ENCODE assay signal across 27 cellular contexts in the genomic region with DNA sequence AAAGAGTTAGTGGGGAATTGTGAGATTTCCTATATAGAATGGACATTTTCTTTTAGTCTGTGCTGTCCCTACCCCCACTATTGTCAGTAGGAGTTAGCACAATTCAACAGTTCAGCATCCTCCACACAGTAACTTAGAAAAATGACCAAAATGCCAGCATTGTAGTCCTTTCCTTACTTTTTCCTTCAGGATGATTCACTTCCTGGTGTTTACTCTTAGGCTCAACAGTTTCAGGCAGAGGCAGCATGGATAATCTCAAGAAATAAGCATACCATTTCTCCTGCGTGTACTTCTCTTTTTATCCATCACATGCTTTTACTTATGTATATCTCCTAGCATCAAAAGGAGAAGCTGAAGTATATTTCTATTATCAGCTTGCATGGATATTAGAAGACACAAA.
A peak's percentile ranks its signal among the peaks of the same experiment; 100 is the strongest.
DNase-seq lines count a peak whose midpoint lies in the region; FAIRE-seq and TF ChIP-seq lines count a peak whose summit lies in the region.
"Had no signal": no experiment of that assay in that cellular context is flagged by ENCODE, and none has a peak within 500 bp of the region (broad histone marks: within the 10 kb centered on the region; RNA-seq: fewer than 3 reads in every experiment).

No MANE protein-coding gene starts in this region.

- no peak overlapping the region for H3K23ac ChIP-seq in mesenchymal stem cell (ENCODE audit: low read length in 2 of 2)

- H3K36me3 ChIP-seq in endothelial cell of umbilical vein (ENCODE audit: control insufficient read depth in 2 of 2, extremely low read depth in 1 of 2, insufficient read depth in 2 of 2, low read length in 2 of 2) (no peaks in the 10 kb centered on the region), mesenchymal stem cell (ENCODE audit: control insufficient read depth in 1 of 2, insufficient read depth in 2 of 2, low read depth in 1 of 2, low read length in 2 of 2) (no peaks in the 10 kb centered on the region)
- no peaks in the 10 kb centered on the region for H3K36me3 ChIP-seq in effector memory CD4-positive, alpha-beta T cell (ENCODE audit: control insufficient read depth, insufficient read depth, low read length)
- H3K36me3 ChIP-seq: adrenal gland, BLaER1, esophagus squamous epithelium, right atrium auricular region, upper lobe of right lung had no signal

- CTCF ChIA-PET in endothelial cell of umbilical vein (lab: Charles Lee), result interaction anchor here (1.0 to 2.1 kb wide), 4 partner anchors 12 to 173 kb away, joined by 3 to 8 read pairs (median 4); no protein-coding TSS in a partner anchor

- no TSS peak for BruUV-seq in endothelial cell of umbilical vein (replicated peaks; lab: Mats Ljungman, UMichigan)

- H3K9me1 ChIP-seq in endothelial cell of umbilical vein (replicated peaks; ENCODE audit: control insufficient read depth, extremely low read depth, insufficient read depth, low read length), result no peaks in the 10 kb centered on the region

- no peak overlapping the region for H2BK5ac ChIP-seq in mesenchymal stem cell (ENCODE audit: low read depth, low read length, poor library complexity, severe bottlenecking)

- POLR2A ChIA-PET in endothelial cell of umbilical vein (lab: Charles Lee), result no interaction called here

- no peaks in the 10 kb centered on the region for H3K79me2 ChIP-seq in endothelial cell of umbilical vein (ENCODE audit: control insufficient read depth, insufficient read depth, low read length)
- H3K79me2 ChIP-seq: hepatocyte had no signal

- H3K4me1 ChIP-seq in endothelial cell of umbilical vein (ENCODE audit: control insufficient read depth, extremely low read depth, insufficient read depth, low read length), result peaks cover 17% of the 10 kb centered on the region
- no peaks in the 10 kb centered on the region for H3K4me1 ChIP-seq in mesenchymal stem cell (ENCODE audit: control insufficient read depth, insufficient read depth, low read depth, low read length)
- no peaks in the 10 kb centered on the region for H3K4me1 ChIP-seq in effector memory CD4-positive, alpha-beta T cell (ENCODE audit: control insufficient read depth, insufficient read depth, low read length, poor library complexity, severe bottlenecking)
- H3K4me1 ChIP-seq: adrenal gland, BLaER1, esophagus squamous epithelium, right atrium auricular region, upper lobe of right lung had no signal

- no peak for TF ChIP-seq CTCF in endothelial cell of umbilical vein (IDR thresholded peaks at IDR 0.05; ENCODE audit: extremely low read depth in 1 of 2, insufficient read depth in 1 of 2, low read depth in 1 of 2, low read length in 2 of 2)

- intact Hi-C loops in endothelial cell of umbilical vein (cut with micrococcal nuclease), result loop anchor here (1.0 kb wide), 2 partner anchors 13 to 440 kb away; no protein-coding TSS in a partner anchor

- no peak overlapping the region for H4K91ac ChIP-seq in mesenchymal stem cell (ENCODE audit: low read length)

- H4K20me1 ChIP-seq in endothelial cell of umbilical vein (replicated peaks; ENCODE audit: control insufficient read depth, extremely low read depth, insufficient read depth, low read length), result no peaks in the 10 kb centered on the region
- H4K20me1 ChIP-seq: BLaER1 had no signal

- no peak overlapping the region for H2BK15ac ChIP-seq in mesenchymal stem cell (ENCODE audit: low read depth, poor library complexity, severe bottlenecking)

- no peak for TF ChIP-seq POLR2A in endothelial cell of umbilical vein (IDR thresholded peaks at IDR 0.05; ENCODE audit: low read depth, low read length)

- FAIRE-seq in endothelial cell of umbilical vein (lab: Jason Lieb, UNC), result peak; percentile 92

- dilution Hi-C loops in endothelial cell of umbilical vein (cut with MboI; ENCODE audit: extremely low pct_ligation_motif_present, low sequenced_read_pairs), result no loop called here

- H3K79me1 ChIP-seq in mesenchymal stem cell (replicated peaks; ENCODE audit: low read length, poor library complexity, severe bottlenecking), result no peaks in the 10 kb centered on the region

- H3K9ac ChIP-seq in endothelial cell of umbilical vein (replicated peaks; ENCODE audit: extremely low read depth, insufficient read depth, low read length) (no peak overlapping the region), mesenchymal stem cell (ENCODE audit: low read length) (no peak overlapping the region)
- H3K9ac ChIP-seq: BLaER1 had no signal

- no peak overlapping the region for H3K18ac ChIP-seq in mesenchymal stem cell (ENCODE audit: low read depth in 1 of 2, low read length in 2 of 2)

- peak overlapping the region in 1 of 3 experiments; percentile 15 for H3K4me3 ChIP-seq in endothelial cell of umbilical vein (replicated peaks in 1 of 3; ENCODE audit: insufficient read depth in 1 of 3, low read depth in 1 of 3, low read length in 3 of 3)
- no peak overlapping the region for H3K4me3 ChIP-seq in mesenchymal stem cell (ENCODE audit: insufficient read depth in 1 of 2, low read depth in 1 of 2, low read length in 2 of 2)
- H3K4me3 ChIP-seq in effector memory CD4-positive, alpha-beta T cell (ENCODE audit: insufficient read depth, low read depth, low read length, poor library complexity, severe bottlenecking), result no peak overlapping the region
- H3K4me3 ChIP-seq: adrenal gland, BLaER1, esophagus squamous epithelium, hepatocyte, lung, right atrium auricular region, upper lobe of right lung had no signal

- no peak overlapping the region for H3K14ac ChIP-seq in mesenchymal stem cell (ENCODE audit: low read length in 2 of 2)

- peak; percentile 25 for DNase-seq in EL
- DNase-seq in OCI-M1 (lab: John Stamatoyannopoulos, UW), result peak; percentile 7
- DNase-seq in endothelial cell of umbilical vein (ENCODE audit: low read depth, low spot score), result peak; percentile 88
- DNase-seq in mesenchymal stem cell, result peak; percentile 82
- DNase-seq in activated T-cell treated with anti-CD3 and anti-CD28 coated beads for 4 hours, result no peak
- no peak for DNase-seq in midbrain (lab: John Stamatoyannopoulos, UW)
- no peak for DNase-seq in activated CD4-positive, alpha-beta T cell treated with anti-CD3 and anti-CD28 coated beads, Interleukin-2, amount 50 U/mL, for 1 hour
- no peak for DNase-seq in effector memory CD4-positive, alpha-beta T cell
- DNase-seq: activated CD4-positive, alpha-beta T cell treated with anti-CD3 and anti-CD28 coated beads, Interleukin-2, amount 10 ng/mL, durations not matched to agents 24 days and 14 days; activated CD8-positive, alpha-beta memory T cell treated with anti-CD3 and anti-CD28 coated beads, Interleukin-2, amount 50 U/mL, for 4 hours; activated effector memory CD4-positive, alpha-beta T cell treated with anti-CD3 and anti-CD28 coated beads, Interleukin-2, amount 50 U/mL, for 16 hours; adrenal gland; Calu3; caudate nucleus; esophagus squamous epithelium; islet precursor cell; NCI-H1694; NCI-H748 treated with DMSO at 0.1 percent for 48 hours; nucleus accumbens; SHP77 treated with DMSO at 0.1 percent for 48 hours; stimulated activated CD4-positive, alpha-beta T cell treated with anti-CD3 and anti-CD28 coated beads, Interleukin-12 subunit alpha, Interleukin-12 subunit beta, amount 100 ng/mL, for 4 hours; stimulated activated CD8-positive, alpha-beta memory T cell treated with anti-CD3 and anti-CD28 coated beads, Interleukin-4, amount 100 ng/mL, for 48 hours; upper lobe of right lung had no signal

- no peak overlapping the region for H3K4ac ChIP-seq in mesenchymal stem cell (ENCODE audit: low read depth in 1 of 2, low read length in 2 of 2)

- no peak overlapping the region for H2BK12ac ChIP-seq in mesenchymal stem cell (ENCODE audit: low read length in 2 of 2)

- peak overlapping the region; percentile 81 for H3K4me2 ChIP-seq in endothelial cell of umbilical vein (ENCODE audit: insufficient read depth, low read length)
- no peak overlapping the region for H3K4me2 ChIP-seq in mesenchymal stem cell (ENCODE audit: low read length, poor library complexity, severe bottlenecking)
- H3K4me2 ChIP-seq: BLaER1, hepatocyte had no signal

- H2AFZ ChIP-seq in endothelial cell of umbilical vein (ENCODE audit: low read depth, low read length) (peak overlapping the region; percentile 85), mesenchymal stem cell (ENCODE audit: low read depth, low read length) (no peak overlapping the region)
- H2AFZ ChIP-seq: hepatocyte had no signal

- WGBS in mesenchymal stem cell, result no CpG with 5 or more reads among the region's 1 CpG

- H2BK120ac ChIP-seq in mesenchymal stem cell (ENCODE audit: low read depth, low read length), result no peak overlapping the region

- no peak overlapping the region for H2AK5ac ChIP-seq in mesenchymal stem cell (ENCODE audit: low read length, severe bottlenecking)

- peak overlapping the region; percentile 63 for H3K27ac ChIP-seq in endothelial cell of umbilical vein (ENCODE audit: insufficient read depth, low read depth, low read length)
- H3K27ac ChIP-seq in mesenchymal stem cell (ENCODE audit: low read length, poor library complexity, severe bottlenecking), result no peak overlapping the region
- H3K27ac ChIP-seq in effector memory CD4-positive, alpha-beta T cell (ENCODE audit: insufficient read depth, low read length, poor library complexity, severe bottlenecking), result no peak overlapping the region
- H3K27ac ChIP-seq: adrenal gland, BLaER1, esophagus squamous epithelium, hepatocyte, right atrium auricular region, upper lobe of right lung had no signal

- H4K8ac ChIP-seq in mesenchymal stem cell (ENCODE audit: low read length), result no peak overlapping the region

- H3K27me3 ChIP-seq in endothelial cell of umbilical vein (ENCODE audit: control insufficient read depth in 2 of 2, insufficient read depth in 2 of 2, low read length in 2 of 2) (no peaks in the 10 kb centered on the region), mesenchymal stem cell (ENCODE audit: control insufficient read depth in 1 of 2, insufficient read depth in 1 of 2, low read length in 2 of 2) (no peaks in the 10 kb centered on the region)
- no peaks in the 10 kb centered on the region for H3K27me3 ChIP-seq in effector memory CD4-positive, alpha-beta T cell (replicated peaks; ENCODE audit: control insufficient read depth, insufficient read depth, low read length, poor library complexity, severe bottlenecking)
- H3K27me3 ChIP-seq: adrenal gland, BLaER1, esophagus squamous epithelium, hepatocyte, right atrium auricular region, upper lobe of right lung had no signal

- H3K9me3 ChIP-seq in endothelial cell of umbilical vein (replicated peaks; ENCODE audit: control insufficient read depth, insufficient read depth, low read length) (no peaks in the 10 kb centered on the region), mesenchymal stem cell (ENCODE audit: control insufficient read depth, low read length) (no peaks in the 10 kb centered on the region)
- H3K9me3 ChIP-seq in effector memory CD4-positive, alpha-beta T cell (ENCODE audit: control insufficient read depth, low read length), result no peaks in the 10 kb centered on the region
- H3K9me3 ChIP-seq: adrenal gland, esophagus squamous epithelium, right atrium auricular region, upper lobe of right lung had no signal

TF ChIP-seq in endothelial cell of umbilical vein, 7 proteins besides CTCF, POLR2A, EP300 and RAD21 (continues in another document):
- peak; percentile 81 for TF ChIP-seq JUN (IDR thresholded peaks at IDR 0.05; ENCODE audit: borderline replicate concordance, insufficient read depth, insufficient read length, low read depth)
- peak; percentile 50 for TF ChIP-seq POLR2AphosphoS5 (IDR thresholded peaks at IDR 0.05; ENCODE audit: insufficient read depth, low read depth, low read length)
- TF ChIP-seq EZH2 (IDR thresholded peaks at IDR 0.05; ENCODE audit: borderline replicate concordance, low read depth, low read length, severe bottlenecking), result no peak

Comparison
In these comparisons a context has a peak if more than half of its experiments do, and no peak if none do; other contexts are left out.
1. DNase-seq: peak in EL (single experiment), OCI-M1 (single experiment), endothelial cell of umbilical vein (single experiment) and mesenchymal stem cell (single experiment); none in activated T-cell treated with anti-CD3 and anti-CD28 coated beads for 4 hours (single experiment), midbrain (single experiment), activated CD4-positive, alpha-beta T cell treated with anti-CD3 and anti-CD28 coated beads, Interleukin-2, amount 50 U/mL, for 1 hour (single experiment) and effector memory CD4-positive, alpha-beta T cell (0 of 3).